Comparison of ENCODE assay signal across 27 cellular contexts in genomic region chr7:148930335-148930734, GRCh38. TPM values are rescaled to one million over a fixed set of nuclear protein-coding genes. Genes with fewer than 3 reads are reported as not detected.
"Had no signal": no experiment of that assay in that cellular context is flagged by ENCODE, and none has a peak within 500 bp of the region (broad histone marks: within the 10 kb centered on the region; RNA-seq: fewer than 3 reads in every experiment).

No MANE protein-coding gene starts in this region.

- H3K27ac Mint-ChIP-seq: activated CD8-positive, alpha-beta T cell treated with anti-CD3 and anti-CD28 coated beads, Interleukin-2, amount 10 ng/mL, durations not matched to agents 7 days and 5 days had no signal

- DNase-seq: activated CD4-positive, alpha-beta T cell treated with anti-CD3 and anti-CD28 coated beads for 48 hours; activated CD4-positive, alpha-beta T cell treated with anti-CD3 and anti-CD28 coated beads, Interleukin-2, amount 50 U/mL, for 4 hours; activated CD8-positive, alpha-beta memory T cell treated with anti-CD3 and anti-CD28 coated beads, Interleukin-2, amount 50 U/mL, for 48 hours; activated CD8-positive, alpha-beta T cell treated with anti-CD3 and anti-CD28 coated beads, Interleukin-2, amount 10 ng/mL, durations not matched to agents 7 days and 5 days; activated gamma-delta T cell treated with Interleukin-2 at 50 U/mL for 16 hours; activated T-cell treated with anti-CD3 and anti-CD28 coated beads, Interleukin-2, amount 50 U/mL, for 1 hour; amniotic stem cell; body of pancreas; Karpas-422; MM.1S; NCI-H1105; NCI-H1436; NCI-H1694 treated with DMSO at 0.1 percent for 48 hours; NCI-H2029 treated with DMSO at 0.1 percent for 48 hours; NCI-H345; NCI-H510A; NCI-H526 treated with DMSO at 0.1 percent for 48 hours; NK-92 treated with Interleukin-12 subunit alpha and Interleukin-12 subunit beta, amount 100 ng/mL, for 24 hours; Peyer's patch; Right ventricle myocardium superior; SJCRH30; SK-N-SH; T-helper 1 cell had no signal

- ATAC-seq: activated CD8-positive, alpha-beta T cell treated with anti-CD3 and anti-CD28 coated beads, Interleukin-2, amount 10 ng/mL, durations not matched to agents 7 days and 5 days; body of pancreas had no signal

- H3K9me3 ChIP-seq: ascending aorta, body of pancreas, Peyer's patch, SJCRH30, SK-N-SH had no signal

- H3K4me3 ChIP-seq: ascending aorta, body of pancreas, Peyer's patch, SJCRH30 had no signal

- H3K4me1 Mint-ChIP-seq: central memory CD8-positive, alpha-beta T cell had no signal

- H3K27me3 ChIP-seq: ascending aorta, body of pancreas, Peyer's patch, SJCRH30 had no signal

- H3K4me2 ChIP-seq: SK-N-SH had no signal

- H3K27me3 Mint-ChIP-seq: central memory CD8-positive, alpha-beta T cell had no signal

- H3K4me3 Mint-ChIP-seq: activated CD8-positive, alpha-beta T cell treated with anti-CD3 and anti-CD28 coated beads, Interleukin-2, amount 10 ng/mL, durations not matched to agents 7 days and 5 days; central memory CD8-positive, alpha-beta T cell had no signal

- H3K36me3 ChIP-seq: ascending aorta, Peyer's patch, SJCRH30 had no signal

- H3K4me1 ChIP-seq: ascending aorta, body of pancreas, Peyer's patch, SJCRH30 had no signal

- H3K27ac ChIP-seq: ascending aorta, body of pancreas, Peyer's patch, RWPE1, SJCRH30, VCaP had no signal

- H3K9me3 Mint-ChIP-seq: central memory CD8-positive, alpha-beta T cell had no signal

- H3K9ac ChIP-seq: SK-N-SH had no signal

RNA-seq across cellular contexts. Expression of gene EZH2, which starts 46.2 kb away (rescaled TPM):
- total RNA-seq: ascending aorta had no signal
